Comparison of ENCODE assay signal across 11 cellular contexts in genomic region chrX:2694868-2695267, GRCh38. TPM values are rescaled to one million over a fixed set of nuclear protein-coding genes. Genes with fewer than 3 reads are reported as not detected.
A peak's percentile ranks its signal among the peaks of the same experiment; 100 is the strongest.
DNase-seq lines count a peak whose midpoint lies in the region; FAIRE-seq and TF ChIP-seq lines count a peak whose summit lies in the region.
"Had no signal": no experiment of that assay in that cellular context is flagged by ENCODE, and none has a peak within 500 bp of the region (broad histone marks: within the 10 kb centered on the region; RNA-seq: fewer than 3 reads in every experiment).

No MANE protein-coding gene starts in this region.

- no peaks in the 10 kb centered on the region for H3K9me3 Mint-ChIP-seq in osteocyte (ENCODE audit: unreplicated experiment)

- peak overlapping the region; percentile 93 for H3K27ac Mint-ChIP-seq in osteocyte (ENCODE audit: unreplicated experiment)

- peak overlapping the region; percentile 56 for H3K4me3 Mint-ChIP-seq in osteocyte (ENCODE audit: unreplicated experiment)

- no peaks in the 10 kb centered on the region for H3K27me3 Mint-ChIP-seq in osteocyte (ENCODE audit: unreplicated experiment)

- peaks cover 24 to 64% (median 39%) of the 10 kb centered on the region in 11 experiments; a peak in 20 of 22 replicates for H4K20me1 ChIP-seq in BLaER1 treated with 17β-estradiol and CSF1 and Interleukin-3, amounts not matched to agents 10 nM and 100 nM
- H4K20me1 ChIP-seq in endothelial cell of umbilical vein (replicated peaks; ENCODE audit: control insufficient read depth, extremely low read depth, insufficient read depth, low read length): no peaks in the 10 kb centered on the region

- peak overlapping the region; percentile 89 to 99 (median 96) for H3K4me2 ChIP-seq in BLaER1 treated with 17β-estradiol and CSF1 and Interleukin-3, amounts not matched to agents 10 nM and 100 nM
- peak overlapping the region; percentile 99 for H3K4me2 ChIP-seq in endothelial cell of umbilical vein (ENCODE audit: insufficient read depth, low read length)

- peak overlapping the region; percentile 74 to 99 (median 96); a peak in 21 of 22 replicates for H3K9ac ChIP-seq in BLaER1 treated with 17β-estradiol and CSF1 and Interleukin-3, amounts not matched to agents 10 nM and 100 nM
- H3K9ac ChIP-seq in endothelial cell of umbilical vein (replicated peaks; ENCODE audit: extremely low read depth, insufficient read depth, low read length): peak overlapping the region; percentile 30

- peaks cover 0 to under 1% (median 0%) of the 10 kb centered on the region in 11 experiments; a peak in 1 of 22 replicates for H3K9me3 ChIP-seq in BLaER1 treated with 17β-estradiol and CSF1 and Interleukin-3, amounts not matched to agents 10 nM and 100 nM (replicated peaks in 1 of 11)
- no peaks in the 10 kb centered on the region for H3K9me3 ChIP-seq in endothelial cell of umbilical vein (replicated peaks; ENCODE audit: control insufficient read depth, insufficient read depth, low read length)

- peaks cover 77% of the 10 kb centered on the region for H3K79me2 ChIP-seq in endothelial cell of umbilical vein (ENCODE audit: control insufficient read depth, insufficient read depth, low read length)

- H3K4me1 Mint-ChIP-seq in osteocyte (ENCODE audit: unreplicated experiment): peaks cover 68% of the 10 kb centered on the region

- peaks cover 64 to 83% (median 77%) of the 10 kb centered on the region in 10 experiments for H3K4me1 ChIP-seq in BLaER1 treated with 17β-estradiol and CSF1 and Interleukin-3, amounts not matched to agents 10 nM and 100 nM
- peaks cover 61% of the 10 kb centered on the region for H3K4me1 ChIP-seq in endothelial cell of umbilical vein (ENCODE audit: control insufficient read depth, extremely low read depth, insufficient read depth, low read length)

- peaks cover 3 to 25% (median 9%) of the 10 kb centered on the region in 11 experiments; a peak in 19 of 22 replicates for H3K36me3 ChIP-seq in BLaER1 treated with 17β-estradiol and CSF1 and Interleukin-3, amounts not matched to agents 10 nM and 100 nM
- H3K36me3 ChIP-seq in endothelial cell of umbilical vein (ENCODE audit: control insufficient read depth in 2 of 2, extremely low read depth in 1 of 2, insufficient read depth in 2 of 2, low read length in 2 of 2): peaks cover 0 to under 1% of the 10 kb centered on the region in 2 experiments

- POLR2A ChIA-PET in endothelial cell of umbilical vein (lab: Charles Lee): no interaction called here

- TF ChIP-seq CTCF in endothelial cell of umbilical vein (IDR thresholded peaks at IDR 0.05; ENCODE audit: extremely low read depth in 1 of 2, insufficient read depth in 1 of 2, low read depth in 1 of 2, low read length in 2 of 2) (no peak), osteocyte (IDR thresholded peaks at IDR 0.05) (no peak), D721Med (IDR thresholded peaks at IDR 0.05; ENCODE audit: insufficient read depth, missing control alignments) (no peak)

- H2AFZ ChIP-seq in endothelial cell of umbilical vein (ENCODE audit: low read depth, low read length): no peak overlapping the region

- no TSS peak for BruUV-seq in endothelial cell of umbilical vein (replicated peaks; lab: Mats Ljungman, UMichigan)

- no peaks in the 10 kb centered on the region for H3K27me3 ChIP-seq in BLaER1 treated with 17β-estradiol and CSF1 and Interleukin-3, amounts not matched to agents 10 nM and 100 nM
- no peaks in the 10 kb centered on the region for H3K27me3 ChIP-seq in endothelial cell of umbilical vein (ENCODE audit: control insufficient read depth in 2 of 2, insufficient read depth in 2 of 2, low read length in 2 of 2)

- no peak for DNase-seq in Jurkat, Clone E6-1 (ENCODE audit: low read depth, low spot score)
- DNase-seq in endothelial cell of umbilical vein (ENCODE audit: low read depth, low spot score) (peak; percentile 27), osteocyte (ENCODE audit: extremely low spot score, unreplicated experiment) (no peak), D721Med (ENCODE audit: insufficient read length, low spot score) (no peak), NCI-H82 treated with DMSO at 0.1 percent for 48 hours (lab: John Stamatoyannopoulos, UW; ENCODE audit: unreplicated experiment) (no peak), LoVo (ENCODE audit: low spot score) (no peak), NCI-H345 treated with DMSO at 0.1 percent for 48 hours (lab: John Stamatoyannopoulos, UW; ENCODE audit: unreplicated experiment) (no peak)
- DNase-seq: anterior cingulate cortex, islet precursor cell, NCI-H2081 had no signal

- peaks cover 6% of the 10 kb centered on the region for H3K36me3 Mint-ChIP-seq in osteocyte (ENCODE audit: unreplicated experiment)

- peak overlapping the region; percentile 73 to 97 (median 93) for H3K27ac ChIP-seq in BLaER1 treated with 17β-estradiol and CSF1 and Interleukin-3, amounts not matched to agents 10 nM and 100 nM
- H3K27ac ChIP-seq in endothelial cell of umbilical vein (ENCODE audit: insufficient read depth, low read depth, low read length): peak overlapping the region; percentile 71

- H3K9me1 ChIP-seq in endothelial cell of umbilical vein (replicated peaks; ENCODE audit: control insufficient read depth, extremely low read depth, insufficient read depth, low read length): no peaks in the 10 kb centered on the region

- intact Hi-C loops in endothelial cell of umbilical vein (cut with micrococcal nuclease): loop anchor here (5.0 kb wide), 1 partner anchor 232 kb away; the partner anchor contains the start of gene ARSD

- H3K4me3 ChIP-seq in BLaER1 treated with 17β-estradiol and CSF1 and Interleukin-3, amounts not matched to agents 10 nM and 100 nM: peak overlapping the region; percentile 33 to 98 (median 96); a peak in 17 of 20 replicates
- H3K4me3 ChIP-seq in Jurkat, Clone E6-1 (ENCODE audit: low read length): peak overlapping the region; percentile 89
- H3K4me3 ChIP-seq in endothelial cell of umbilical vein (replicated peaks in 1 of 3; ENCODE audit: insufficient read depth in 1 of 3, low read depth in 1 of 3, low read length in 3 of 3): peak overlapping the region in 1 of 3 experiments; percentile 92

- CTCF ChIA-PET in endothelial cell of umbilical vein (lab: Charles Lee): no interaction called here

- dilution Hi-C loops in endothelial cell of umbilical vein (cut with MboI; ENCODE audit: extremely low pct_ligation_motif_present, low sequenced_read_pairs): no loop called here

- no peak for TF ChIP-seq POLR2A in endothelial cell of umbilical vein (IDR thresholded peaks at IDR 0.05; ENCODE audit: low read depth, low read length)

- FAIRE-seq in endothelial cell of umbilical vein (lab: Jason Lieb, UNC) (peak; percentile 24), D721Med (lab: Jason Lieb, UNC) (no peak)

TF ChIP-seq in endothelial cell of umbilical vein, 7 proteins besides CTCF, POLR2A, EP300 and RAD21:
- TF ChIP-seq FOS (IDR thresholded peaks at IDR 0.05; ENCODE audit: borderline replicate concordance, insufficient read depth, low read length) (no peak), JUN (IDR thresholded peaks at IDR 0.05; ENCODE audit: borderline replicate concordance, insufficient read depth, insufficient read length, low read depth) (no peak), MYC (IDR thresholded peaks at IDR 0.05; ENCODE audit: low read depth, low read length) (no peak), EZH2 (IDR thresholded peaks at IDR 0.05; ENCODE audit: borderline replicate concordance, low read depth, low read length, severe bottlenecking) (no peak), GATA2 (IDR thresholded peaks at IDR 0.05; ENCODE audit: insufficient read depth, insufficient read length, low read depth, low read length) (no peak), POLR2AphosphoS5 (IDR thresholded peaks at IDR 0.05; ENCODE audit: insufficient read depth, low read depth, low read length) (no peak)
- TF ChIP-seq, protein P1, sequence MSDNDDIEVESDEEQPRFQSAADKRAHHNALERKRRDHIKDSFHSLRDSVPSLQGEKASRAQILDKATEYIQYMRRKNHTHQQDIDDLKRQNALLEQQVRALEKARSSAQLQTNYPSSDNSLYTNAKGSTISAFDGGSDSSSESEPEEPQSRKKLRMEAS (IDR thresholded peaks at IDR 0.05; ENCODE audit: insufficient read depth, insufficient read length): no peak
TF ChIP-seq in endothelial cell of umbilical vein: peak in this region for 0.

RNA-seq across cellular contexts. Expression of gene CD99, which starts 3.8 kb away (rescaled TPM):
- 682 TPM for polyA plus RNA-seq in Jurkat, Clone E6-1 (2012; ENCODE audit: insufficient read depth, insufficient read length)
- total RNA-seq in endothelial cell of umbilical vein (641 and 654 TPM in 2 replicates), osteocyte (621 and 679 TPM in 2 replicates)
- 364 and 474 TPM in 2 replicates for polyA plus RNA-seq in endothelial cell of umbilical vein
- 464 and 610 TPM in 2 replicates for polyA plus RNA-seq in endothelial cell of umbilical vein (2011; cell fraction: cytosol; rRNA removed)
- 271 and 326 TPM in 2 replicates for polyA plus RNA-seq in endothelial cell of umbilical vein (2011; cell fraction: nucleus; rRNA removed)
- 519 and 816 TPM in 2 replicates for polyA plus RNA-seq in endothelial cell of umbilical vein (2012)
- 211 and 221 TPM in 2 replicates for polyA minus RNA-seq in endothelial cell of umbilical vein
- 55.5 TPM for polyA minus RNA-seq in endothelial cell of umbilical vein (2011; cell fraction: cytosol; rRNA and poly(A)+ RNA removed)
- 67.1 and 74.9 TPM in 2 replicates for polyA minus RNA-seq in endothelial cell of umbilical vein (2011; cell fraction: nucleus; rRNA and poly(A)+ RNA removed)

RNA-seq across cellular contexts. Expression of gene XG, which starts 57.0 kb away (rescaled TPM):
- polyA plus RNA-seq in Jurkat, Clone E6-1 (2012; ENCODE audit: insufficient read depth, insufficient read length): not detected
- total RNA-seq in endothelial cell of umbilical vein (0.44 TPM in 1 of 2 replicates, not detected in the other), osteocyte (0.76 TPM in 1 of 2 replicates, not detected in the other)
- polyA plus RNA-seq in endothelial cell of umbilical vein: 0.10 TPM in 1 of 2 replicates, not detected in the other
- polyA plus RNA-seq in endothelial cell of umbilical vein (2011; cell fraction: cytosol; rRNA removed): 0.04 and 0.17 TPM in 2 replicates
- polyA plus RNA-seq in endothelial cell of umbilical vein (2011; cell fraction: nucleus; rRNA removed): 0.15 TPM in 1 of 2 replicates, not detected in the other
- polyA plus RNA-seq in endothelial cell of umbilical vein (2012): 0.19 TPM in 1 of 2 replicates, not detected in the other
- not detected in 2 replicates for polyA minus RNA-seq in endothelial cell of umbilical vein
- polyA minus RNA-seq in endothelial cell of umbilical vein (2011; cell fraction: cytosol; rRNA and poly(A)+ RNA removed): not detected
- 0.24 and 0.43 TPM in 2 replicates for polyA minus RNA-seq in endothelial cell of umbilical vein (2011; cell fraction: nucleus; rRNA and poly(A)+ RNA removed)
